In the genomic region with DNA sequence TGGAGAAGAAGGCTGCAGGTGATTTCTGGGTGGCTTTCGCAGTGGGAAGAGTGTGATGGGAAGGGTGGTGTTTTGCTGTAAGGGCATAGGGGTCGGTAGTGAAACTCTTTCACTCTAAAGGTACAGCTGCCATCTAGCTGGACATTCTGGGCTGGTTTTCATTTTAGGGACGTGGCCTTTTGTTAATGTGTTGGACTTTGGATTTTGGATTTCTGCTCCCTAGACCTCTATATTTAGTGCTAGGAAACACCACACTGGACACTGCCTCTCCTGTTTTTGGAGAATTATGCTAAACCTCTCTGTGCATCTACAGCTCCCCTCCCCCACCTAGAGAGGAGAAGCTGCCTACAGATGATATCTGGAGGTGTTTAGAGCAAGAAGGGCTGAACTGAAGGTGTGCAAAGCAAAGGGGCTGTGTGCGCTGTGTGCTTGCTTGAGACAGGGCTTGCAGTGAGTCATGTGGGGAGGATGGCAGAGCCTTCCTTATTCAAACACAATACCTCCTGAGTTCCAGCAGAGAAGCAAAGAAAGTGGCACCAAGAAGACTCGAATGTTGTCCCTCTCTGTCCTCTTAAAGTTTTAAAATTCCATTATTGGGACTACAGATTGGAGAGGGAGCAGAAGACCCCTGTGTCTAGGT, we compare ENCODE assay signal across 12 cellular contexts. TPM values are rescaled to one million over a fixed set of nuclear protein-coding genes. Genes with fewer than 3 reads are reported as not detected.
DNase-seq lines count a peak whose midpoint lies in the region; ATAC-seq and TF ChIP-seq lines count a peak whose summit lies in the region.
"Had no signal": no experiment of that assay in that cellular context is flagged by ENCODE, and none has a peak within 500 bp of the region (broad histone marks: within the 10 kb centered on the region; RNA-seq: fewer than 3 reads in every experiment).

No MANE protein-coding gene starts in this region.

- no peaks in the 10 kb centered on the region for H3K27me3 ChIP-seq in lung (ENCODE audit: control insufficient read depth, insufficient read depth)
- H3K27me3 ChIP-seq: Peyer's patch had no signal

- H3K4me3 Mint-ChIP-seq in activated naive CD8-positive, alpha-beta T cell treated with anti-CD3 and anti-CD28 coated beads, Interleukin-2, amount 10 ng/mL, durations not matched to agents 7 days and 5 days = peak overlapping the region; percentile 19
- H3K4me3 Mint-ChIP-seq in activated naive CD8-positive, alpha-beta T cell treated with anti-CD3 and anti-CD28 coated beads for 36 hours = no peak overlapping the region
- peak overlapping the region; percentile 39 to 71 (median 50) for H3K4me3 Mint-ChIP-seq in brain
- H3K4me3 Mint-ChIP-seq in type B pancreatic cell = peak overlapping the region; percentile 85
- no peak overlapping the region for H3K4me3 Mint-ChIP-seq in activated CD4-positive, alpha-beta T cell treated with anti-CD3 and anti-CD28 coated beads, Interleukin-2, amount 10 ng/mL, durations not matched to agents 7 days and 5 days

- H3K9me3 ChIP-seq in lung (ENCODE audit: control insufficient read depth in 2 of 2, insufficient read depth in 1 of 2, low read length in 1 of 2) = peaks cover 0 to 8% of the 10 kb centered on the region in 2 donors
- H3K9me3 ChIP-seq: Peyer's patch had no signal

- CTCF ChIA-PET in activated CD4-positive, alpha-beta T cell treated with anti-CD3 and anti-CD28 coated beads, Interleukin-2, amount 10 ng/mL, durations not matched to agents 7 days and 5 days (lab: Charles Lee) = interaction anchor here (0.9 kb wide), 1 partner anchor 10 kb away, joined by 3 read pairs; no protein-coding TSS in a partner anchor

- no peak overlapping the region for H3K4me3 ChIP-seq in lung
- H3K4me3 ChIP-seq: GM12878 had no signal

- no peaks in the 10 kb centered on the region for H3K27me3 Mint-ChIP-seq in activated naive CD8-positive, alpha-beta T cell treated with anti-CD3 and anti-CD28 coated beads, Interleukin-2, amount 10 ng/mL, durations not matched to agents 7 days and 5 days
- H3K27me3 Mint-ChIP-seq in activated naive CD8-positive, alpha-beta T cell treated with anti-CD3 and anti-CD28 coated beads for 36 hours = peaks cover 20% of the 10 kb centered on the region
- H3K27me3 Mint-ChIP-seq in brain (peaks cover 27% of the 10 kb centered on the region), type B pancreatic cell (peaks cover 5% of the 10 kb centered on the region)
- peaks cover 10% of the 10 kb centered on the region for H3K27me3 Mint-ChIP-seq in activated CD4-positive, alpha-beta T cell treated with anti-CD3 and anti-CD28 coated beads, Interleukin-2, amount 10 ng/mL, durations not matched to agents 7 days and 5 days

- DNase-seq in activated naive CD8-positive, alpha-beta T cell treated with anti-CD3 and anti-CD28 coated beads, Interleukin-2, amount 10 ng/mL, durations not matched to agents 7 days and 5 days = no peak
- DNase-seq in activated naive CD8-positive, alpha-beta T cell treated with anti-CD3 and anti-CD28 coated beads for 36 hours = no peak
- DNase-seq in lung (ENCODE audit: low spot score) (no peak), type B pancreatic cell (ENCODE audit: extremely low spot score, unreplicated experiment) (no peak)
- DNase-seq in activated CD4-positive, alpha-beta T cell treated with anti-CD3 and anti-CD28 coated beads, Interleukin-2, amount 10 ng/mL, durations not matched to agents 7 days and 5 days = no peak
- DNase-seq: Peyer's patch had no signal

- no peaks in the 10 kb centered on the region for H3K36me3 Mint-ChIP-seq in activated naive CD8-positive, alpha-beta T cell treated with anti-CD3 and anti-CD28 coated beads, Interleukin-2, amount 10 ng/mL, durations not matched to agents 7 days and 5 days
- no peaks in the 10 kb centered on the region for H3K36me3 Mint-ChIP-seq in activated naive CD8-positive, alpha-beta T cell treated with anti-CD3 and anti-CD28 coated beads for 36 hours
- no peaks in the 10 kb centered on the region for H3K36me3 Mint-ChIP-seq in brain
- no peaks in the 10 kb centered on the region for H3K36me3 Mint-ChIP-seq in type B pancreatic cell
- no peaks in the 10 kb centered on the region for H3K36me3 Mint-ChIP-seq in activated CD4-positive, alpha-beta T cell treated with anti-CD3 and anti-CD28 coated beads, Interleukin-2, amount 10 ng/mL, durations not matched to agents 7 days and 5 days (ENCODE audit: low read depth)

- H3K27ac ChIP-seq in lung (ENCODE audit: low read depth in 1 of 2, low read length in 1 of 2) = peak overlapping the region; percentile 49 to 75
- H3K27ac ChIP-seq: epithelial cell of prostate, KMS-11 had no signal

- ATAC-seq in activated naive CD8-positive, alpha-beta T cell treated with anti-CD3 and anti-CD28 coated beads, Interleukin-2, amount 10 ng/mL, durations not matched to agents 7 days and 5 days (ENCODE audit: low read depth) = no peak
- ATAC-seq in lung (ENCODE audit: insufficient read depth, low FRiP score) (no peak), GM19324 (IDR thresholded peaks at IDR 0.05; ENCODE audit: low FRiP score, unreplicated experiment) (no peak), GM19463 (IDR thresholded peaks at IDR 0.05; ENCODE audit: unreplicated experiment) (no peak)
- ATAC-seq: GM12878 had no signal

- no peak for TF ChIP-seq CTCF in brain (conservative IDR thresholded peaks at IDR 0.05)
- TF ChIP-seq CTCF in lung (IDR thresholded peaks at IDR 0.05; ENCODE audit: control extremely low read depth, extremely low read depth) = no peak
- TF ChIP-seq CTCF in type B pancreatic cell (conservative IDR thresholded peaks at IDR 0.05) = no peak

- no peak overlapping the region for H3K27ac Mint-ChIP-seq in activated naive CD8-positive, alpha-beta T cell treated with anti-CD3 and anti-CD28 coated beads, Interleukin-2, amount 10 ng/mL, durations not matched to agents 7 days and 5 days
- no peak overlapping the region for H3K27ac Mint-ChIP-seq in activated naive CD8-positive, alpha-beta T cell treated with anti-CD3 and anti-CD28 coated beads for 36 hours
- H3K27ac Mint-ChIP-seq in brain = no peak overlapping the region
- H3K27ac Mint-ChIP-seq in type B pancreatic cell = no peak overlapping the region
- no peak overlapping the region for H3K27ac Mint-ChIP-seq in activated CD4-positive, alpha-beta T cell treated with anti-CD3 and anti-CD28 coated beads, Interleukin-2, amount 10 ng/mL, durations not matched to agents 7 days and 5 days

- H3K4me1 Mint-ChIP-seq in activated naive CD8-positive, alpha-beta T cell treated with anti-CD3 and anti-CD28 coated beads, Interleukin-2, amount 10 ng/mL, durations not matched to agents 7 days and 5 days = peaks cover 6% of the 10 kb centered on the region
- peaks cover 4% of the 10 kb centered on the region for H3K4me1 Mint-ChIP-seq in activated naive CD8-positive, alpha-beta T cell treated with anti-CD3 and anti-CD28 coated beads for 36 hours
- peaks cover 3% of the 10 kb centered on the region for H3K4me1 Mint-ChIP-seq in brain
- no peaks in the 10 kb centered on the region for H3K4me1 Mint-ChIP-seq in type B pancreatic cell (ENCODE audit: unreplicated experiment)
- peaks cover 8% of the 10 kb centered on the region for H3K4me1 Mint-ChIP-seq in activated CD4-positive, alpha-beta T cell treated with anti-CD3 and anti-CD28 coated beads, Interleukin-2, amount 10 ng/mL, durations not matched to agents 7 days and 5 days

- H3K36me3 ChIP-seq in lung (ENCODE audit: control insufficient read depth in 2 of 2, insufficient read depth in 2 of 2, low read length in 2 of 2) = no peaks in the 10 kb centered on the region
- H3K36me3 ChIP-seq: Peyer's patch had no signal

- WGBS in lung, 2 donors = 52 to 60% methylated on average over 5 of the region's 5 CpGs

- peaks cover 0 to 6% of the 10 kb centered on the region in 2 donors for H3K4me1 ChIP-seq in lung (ENCODE audit: control insufficient read depth in 2 of 2, insufficient read depth in 2 of 2, low read length in 2 of 2)
- H3K4me1 ChIP-seq: Peyer's patch had no signal

- POLR2A ChIA-PET in activated naive CD8-positive, alpha-beta T cell treated with anti-CD3 and anti-CD28 coated beads, Interleukin-2, amount 10 ng/mL, durations not matched to agents 7 days and 5 days (lab: Charles Lee) = no interaction called here
- POLR2A ChIA-PET in activated CD4-positive, alpha-beta T cell treated with anti-CD3 and anti-CD28 coated beads, Interleukin-2, amount 10 ng/mL, durations not matched to agents 7 days and 5 days (lab: Charles Lee) = no interaction called here

- no peaks in the 10 kb centered on the region for H3K9me3 Mint-ChIP-seq in activated naive CD8-positive, alpha-beta T cell treated with anti-CD3 and anti-CD28 coated beads, Interleukin-2, amount 10 ng/mL, durations not matched to agents 7 days and 5 days
- no peaks in the 10 kb centered on the region for H3K9me3 Mint-ChIP-seq in activated naive CD8-positive, alpha-beta T cell treated with anti-CD3 and anti-CD28 coated beads for 36 hours
- H3K9me3 Mint-ChIP-seq in brain (peaks cover 0 to 13% (median 0%) of the 10 kb centered on the region in 5 experiments), type B pancreatic cell (no peaks in the 10 kb centered on the region)
- no peaks in the 10 kb centered on the region for H3K9me3 Mint-ChIP-seq in activated CD4-positive, alpha-beta T cell treated with anti-CD3 and anti-CD28 coated beads, Interleukin-2, amount 10 ng/mL, durations not matched to agents 7 days and 5 days

RNA-seq across cellular contexts. Expression of a gene that starts 47.9 kb away (rescaled TPM):
- total RNA-seq in activated naive CD8-positive, alpha-beta T cell treated with anti-CD3 and anti-CD28 coated beads, Interleukin-2, amount 10 ng/mL, durations not matched to agents 7 days and 5 days = under 1 TPM; 0.85 to 0.86 TPM
- under 1 TPM; 0.31 to 0.50 TPM for total RNA-seq in activated naive CD8-positive, alpha-beta T cell treated with anti-CD3 and anti-CD28 coated beads for 36 hours
- polyA plus RNA-seq in brain (ENCODE audit: insufficient read depth, low read depth, low replicate concordance) = 4.6 TPM
- 10 to 100 TPM; 17.5 to 20.2 TPM for total RNA-seq in lung
- 10 to 100 TPM in 1 of 2 donors, 1 to 10 TPM in 1; 5.7 to 19.4 TPM for polyA plus RNA-seq in lung
- 0.67 and 9.9 TPM in 2 replicates for total RNA-seq in type B pancreatic cell (ENCODE audit: low replicate concordance)
- under 1 TPM; 0.06 to 0.20 TPM for total RNA-seq in activated CD4-positive, alpha-beta T cell treated with anti-CD3 and anti-CD28 coated beads, Interleukin-2, amount 10 ng/mL, durations not matched to agents 7 days and 5 days

Comparison
In these comparisons a context has a peak if more than half of its experiments do, and no peak if none do; other contexts are left out.
1. H3K4me3 Mint-ChIP-seq: peak in activated naive CD8-positive, alpha-beta T cell treated with anti-CD3 and anti-CD28 coated beads, Interleukin-2, amount 10 ng/mL, durations not matched to agents 7 days and 5 days (single experiment), brain (5 of 5) and type B pancreatic cell (single experiment); none in activated naive CD8-positive, alpha-beta T cell treated with anti-CD3 and anti-CD28 coated beads for 36 hours (single experiment) and activated CD4-positive, alpha-beta T cell treated with anti-CD3 and anti-CD28 coated beads, Interleukin-2, amount 10 ng/mL, durations not matched to agents 7 days and 5 days (single experiment).